11 cellular contexts compared by ENCODE assay signal in genomic region chr15:45660231-45660979, GRCh38. TPM values are rescaled to one million over a fixed set of nuclear protein-coding genes. Genes with fewer than 3 reads are reported as not detected.
DNase-seq lines count a peak whose midpoint lies in the region; ATAC-seq, FAIRE-seq and TF ChIP-seq lines count a peak whose summit lies in the region.
"Had no signal": no experiment of that assay in that cellular context is flagged by ENCODE, and none has a peak within 500 bp of the region (broad histone marks: within the 10 kb centered on the region; RNA-seq: fewer than 3 reads in every experiment).

No MANE protein-coding gene starts in this region.

- H3K9ac ChIP-seq in K562 (ENCODE audit: insufficient read depth in 1 of 2, low read depth in 2 of 2, low read length in 2 of 2) (no peak overlapping the region), kidney (ENCODE audit: low read length in 2 of 2) (no peak overlapping the region)
- H3K9ac ChIP-seq: KMS-11 had no signal

- CTCF ChIA-PET in K562 (lab: Yijun Ruan, JAX; ENCODE audit: low intra/inter-chr PET ratio): no interaction called here

- DNase-seq in SIG-M5 treated with dmso at 0.1 percent for 504 hours (lab: John Stamatoyannopoulos, UW; ENCODE audit: unreplicated experiment): peak; percentile 14
- DNase-seq in SIG-M5 (lab: John Stamatoyannopoulos, UW): no peak
- peak in 1 of 4 experiments; percentile 14 for DNase-seq in K562 (ENCODE audit: extremely low read depth in 1 of 4, low spot score in 3 of 4)
- no peak for DNase-seq in kidney
- no peak for DNase-seq in tibial artery
- no peak for DNase-seq in posterior vena cava (ENCODE audit: low spot score)
- DNase-seq: activated CD8-positive, alpha-beta memory T cell treated with anti-CD3 and anti-CD28 coated beads, Interleukin-2, amount 10 ng/mL, durations not matched to agents 7 days and 5 days; midbrain had no signal

- H3K4me3 ChIP-seq in K562 (no peak overlapping the region), kidney (ENCODE audit: low read length in 2 of 2) (no peak overlapping the region), tibial artery (no peak overlapping the region)

- WGBS in K562 (ENCODE audit: insufficient coverage, low coverage, missing lambda C conversion rate): 1% methylated on average over 5 of the region's 5 CpGs

- no peak for TF ChIP-seq POLR2A in K562 (conservative IDR thresholded peaks at IDR 0.05)

- no TSS peak for BruUV-seq in K562 (replicated peaks; lab: Mats Ljungman, UMichigan)

- TF ChIP-seq CTCF in K562 (IDR thresholded peaks at IDR 0.05 in 2 of 3, conservative IDR thresholded peaks at IDR 0.05 in 1 of 3; ENCODE audit: insufficient read depth in 2 of 3, low read depth in 1 of 3, low read length in 3 of 3): peak in 2 of 3 experiments; percentile 22 to 31; a peak in 1 of 6 replicates
- TF ChIP-seq CTCF in kidney (IDR thresholded peaks at IDR 0.05; ENCODE audit: borderline replicate concordance, extremely low read depth, insufficient read depth): no peak
- TF ChIP-seq CTCF in tibial artery (IDR thresholded peaks at IDR 0.05): no peak

- no peaks in the 10 kb centered on the region for H3K79me2 ChIP-seq in K562 (ENCODE audit: control insufficient read depth, insufficient read depth, low read length)

- TF ChIP-seq RAD21 in K562 (CRISPR knock-in tag; conservative IDR thresholded peaks at IDR 0.05 in 1 of 2, IDR thresholded peaks at IDR 0.05 in 1 of 2): no peak

- intact Hi-C loops in K562 (cut with micrococcal nuclease): no loop called here
- intact Hi-C loops in kidney (cut with DNase I): no loop called here
- intact Hi-C loops in tibial artery (cut with DNase I; ENCODE audit: low total_unique reads): no loop called here
- intact Hi-C loops in posterior vena cava (cut with DNase I): no loop called here

- no peaks in the 10 kb centered on the region for H4K20me1 ChIP-seq in K562 (replicated peaks; ENCODE audit: control insufficient read depth, insufficient read depth, low read length)

- H3K4me1 ChIP-seq in K562 (replicated peaks in 1 of 2; ENCODE audit: control insufficient read depth in 2 of 2, insufficient read depth in 2 of 2, low read length in 2 of 2) (no peaks in the 10 kb centered on the region), kidney (ENCODE audit: control insufficient read depth in 1 of 2, insufficient read depth in 1 of 2, low read depth in 1 of 2, low read length in 2 of 2) (peaks cover 10 to 13% of the 10 kb centered on the region in 2 donors), tibial artery (peaks cover 0 to 66% (median 28%) of the 10 kb centered on the region in 4 donors)

- H3K36me3 ChIP-seq in K562 (ENCODE audit: control insufficient read depth, insufficient read depth, low read length): no peaks in the 10 kb centered on the region
- H3K36me3 ChIP-seq in kidney (ENCODE audit: control insufficient read depth in 1 of 2, insufficient read depth in 2 of 2, low read length in 2 of 2): peaks cover 4 to 8% of the 10 kb centered on the region in 2 donors
- peaks cover 17 to 18% (median 18%) of the 10 kb centered on the region in 3 donors for H3K36me3 ChIP-seq in tibial artery

- no peaks in the 10 kb centered on the region for H3K9me3 ChIP-seq in K562 (replicated peaks; ENCODE audit: control insufficient read depth, insufficient read depth, low read depth, low read length)
- no peaks in the 10 kb centered on the region for H3K9me3 ChIP-seq in kidney (ENCODE audit: control insufficient read depth in 1 of 2, low read length in 2 of 2)
- no peaks in the 10 kb centered on the region for H3K9me3 ChIP-seq in tibial artery

- H3K27me3 ChIP-seq in K562 (ENCODE audit: control insufficient read depth in 2 of 2, insufficient read depth in 2 of 2, low read length in 2 of 2): no peaks in the 10 kb centered on the region
- H3K27me3 ChIP-seq in tibial artery: no peaks in the 10 kb centered on the region

- no peak overlapping the region for H3K4me2 ChIP-seq in K562 (ENCODE audit: insufficient read depth, low read length)
- H3K4me2 ChIP-seq: KMS-11 had no signal

- peak; percentile 67 for ATAC-seq in K562
- ATAC-seq in GM18511 (IDR thresholded peaks at IDR 0.05; ENCODE audit: unreplicated experiment): no peak
- no peak for ATAC-seq in GM19467 (IDR thresholded peaks at IDR 0.05; ENCODE audit: unreplicated experiment)
- ATAC-seq: activated CD8-positive, alpha-beta memory T cell treated with anti-CD3 and anti-CD28 coated beads, Interleukin-2, amount 10 ng/mL, durations not matched to agents 7 days and 5 days had no signal

- no peaks in the 10 kb centered on the region for H3K9me1 ChIP-seq in K562 (ENCODE audit: control insufficient read depth, insufficient read depth, low read length)

- no peak for TF ChIP-seq EP300 in K562 (IDR thresholded peaks at IDR 0.05; ENCODE audit: low read length)

- no peak overlapping the region for H3K27ac ChIP-seq in K562 (ENCODE audit: extremely low read depth, low read depth, low read length)
- H3K27ac ChIP-seq in kidney (ENCODE audit: low read depth in 2 of 2, low read length in 2 of 2): peak overlapping the region; percentile 8 to 25
- H3K27ac ChIP-seq in tibial artery: peak overlapping the region; percentile 56 to 67
- H3K27ac ChIP-seq: KMS-11 had no signal

- POLR2A ChIA-PET in K562 (lab: Yijun Ruan, JAX): interaction anchor here (1.0 kb wide), 1 partner anchor 9 kb away, joined by 3 read pairs; no protein-coding TSS in a partner anchor

- H2AFZ ChIP-seq in K562 (ENCODE audit: low read depth, low read length): peak overlapping the region; percentile 10; the same call in 1 of the 2 replicates

- in situ Hi-C loops in K562 (cut with MboI): no loop called here

- no peak for FAIRE-seq in K562 (lab: Jason Lieb, UNC)
- FAIRE-seq in kidney (lab: Jason Lieb, UNC): no peak

TF ChIP-seq in K562, 482 proteins besides CTCF, POLR2A, EP300 and RAD21:
- TF ChIP-seq AFF4 (CRISPR knock-in tag; IDR thresholded peaks at IDR 0.05): no peak
- TF ChIP-seq EGR1 (conservative IDR thresholded peaks at IDR 0.05): peak; percentile 44; the same call in 1 of the 2 replicates
- no peak for TF ChIP-seq NR2C1 (IDR thresholded peaks at IDR 0.05)
- TF ChIP-seq NR2C1 (tag; IDR thresholded peaks at IDR 0.05): no peak
- no peak for TF ChIP-seq SMARCE1 (IDR thresholded peaks at IDR 0.05)
- TF ChIP-seq POLR2H (tag; IDR thresholded peaks at IDR 0.05; ENCODE audit: low read depth): no peak

RNA-seq across cellular contexts. Expression of gene SQOR, which starts 25.6 kb away (rescaled TPM):
- total RNA-seq in K562 (2011; cell fraction: chromatin; rRNA removed; ENCODE audit: low replicate concordance): not detected in 2 replicates
- total RNA-seq in K562 (2011; cell fraction: nucleolus; rRNA removed): not detected in 2 replicates
- total RNA-seq in K562 (2011; cell fraction: nucleoplasm; rRNA removed): not detected in 2 replicates
- total RNA-seq in K562 (2014; rRNA removed) (0.82 and 1.4 TPM in 2 replicates), K562 (2014; rRNA removed; fragmentation: Illumina TruSeq; extraction: Trizol) (1.2 and 1.5 TPM in 2 replicates), K562 (2015; rRNA removed; fragmentation: Illumina TruSeq; extraction: Trizol) (1.2 and 1.6 TPM in 2 replicates), K562 (2021) (1.1 and 1.5 TPM in 2 replicates), kidney (67.5 TPM), posterior vena cava (10 to 100 TPM; 37.8 to 44.4 TPM)
- polyA plus RNA-seq in K562 (2011; rRNA removed) (0.31 and 0.32 TPM in 2 replicates), K562 (2014; fragmentation: Illumina TruSeq; extraction: Trizol) (0.91 and 1.0 TPM in 2 replicates), K562 (2014; fragmentation: Nextera tagmentation; extraction: Ambion mirVana) (under 1 TPM; 0.36 to 0.42 TPM), K562 (2014; rRNA removed) (0.23 and 1.2 TPM in 2 replicates), kidney (ENCODE audit: insufficient read depth, low read depth, low replicate concordance) (43.4 TPM)
- polyA plus RNA-seq in K562 (2011; cell fraction: cytosol; rRNA removed): 0.27 and 0.47 TPM in 2 replicates
- polyA plus RNA-seq in K562 (2011; cell fraction: nucleus; rRNA removed): 0.26 and 0.37 TPM in 2 replicates
- polyA plus RNA-seq in K562 (2012): 0.78 and 2.7 TPM in 2 replicates
- 0.42 and 0.72 TPM in 2 replicates for polyA minus RNA-seq in K562 (2011; rRNA and poly(A)+ RNA removed)
- polyA minus RNA-seq in K562 (2011; cell fraction: cytosol; rRNA and poly(A)+ RNA removed): not detected in 2 replicates
- not detected in 2 replicates for polyA minus RNA-seq in K562 (2011; cell fraction: nucleus; rRNA and poly(A)+ RNA removed)

Comparison
In these comparisons a context has a peak if more than half of its experiments do, and no peak if none do; other contexts are left out.
1. CTCF ChIP-seq: peak in K562 (2 of 3); none in kidney (single experiment) and tibial artery (0 of 2).
2. RNA of gene SQOR, which starts 25.6 kb away (total RNA-seq): 67.5 TPM in kidney (single experiment) and 37.8 to 44.4 TPM in posterior vena cava; 0.82 to 1.6 TPM in K562; every median in the first group is over 10 times any median in the second.